Comparison of ENCODE assay signal across 1 cellular context in genomic region chr2:69689969-69690368, GRCh38.
TF ChIP-seq lines count a peak whose summit lies in the region.

No MANE protein-coding gene starts in this region.

TF ChIP-seq in K562, 482 proteins besides CTCF, POLR2A, EP300 and RAD21:
- TF ChIP-seq ZNF699 (CRISPR knock-in tag; IDR thresholded peaks at IDR 0.05; ENCODE audit: insufficient replicate concordance), result no peak
- TF ChIP-seq ZNF146 (CRISPR knock-in tag; IDR thresholded peaks at IDR 0.05; ENCODE audit: unreplicated experiment), result peak; percentile 34
- no peak for TF ChIP-seq FOXK2 (conservative IDR thresholded peaks at IDR 0.05 in 1 of 2, IDR thresholded peaks at IDR 0.05 in 1 of 2; ENCODE audit: low read depth in 2 of 2)
- peak; percentile 71 for TF ChIP-seq ZNF316 (IDR thresholded peaks at IDR 0.05)
- no peak for TF ChIP-seq ZNF121 (CRISPR knock-in tag; conservative IDR thresholded peaks at IDR 0.05)
- no peak for TF ChIP-seq HES1 (IDR thresholded peaks at IDR 0.05; ENCODE audit: low read depth)
- peak; percentile 19; the same call in 1 of the 2 replicates for TF ChIP-seq MAFF (IDR thresholded peaks at IDR 0.05; ENCODE audit: low read length)
- no peak for TF ChIP-seq HNRNPUL1 (IDR thresholded peaks at IDR 0.05; ENCODE audit: low read length)
- no peak for TF ChIP-seq E2F4 (CRISPR knock-in tag; IDR thresholded peaks at IDR 0.05; ENCODE audit: low read depth)
- TF ChIP-seq ZNF143 (CRISPR knock-in tag; IDR thresholded peaks at IDR 0.05), result no peak
- TF ChIP-seq C11orf30 (IDR thresholded peaks at IDR 0.05; ENCODE audit: low read depth), result peak; percentile 43; the same call in 1 of the 2 replicates
